Comparison of ENCODE assay signal across 16 cellular contexts in genomic region chr7:50660830-50661175, GRCh38.
DNase-seq lines count a peak whose midpoint lies in the region; ATAC-seq and TF ChIP-seq lines count a peak whose summit lies in the region.
"Had no signal": no experiment of that assay in that cellular context is flagged by ENCODE, and none has a peak within 500 bp of the region (broad histone marks: within the 10 kb centered on the region; RNA-seq: fewer than 3 reads in every experiment).

No MANE protein-coding gene starts in this region.

- H3K4me1 Mint-ChIP-seq in CD8-positive, alpha-beta memory T cell, result peaks cover 57 to 61% (median 58%) of the 10 kb centered on the region in 3 donors

- H3K27ac ChIP-seq in CD8-positive, alpha-beta memory T cell (ENCODE audit: low read depth, low read length), result no peak overlapping the region
- peak overlapping the region; percentile 2 for H3K27ac ChIP-seq in effector memory CD4-positive, alpha-beta T cell (ENCODE audit: insufficient read depth, low read length, poor library complexity, severe bottlenecking)
- peak overlapping the region; percentile 91 for H3K27ac ChIP-seq in psoas muscle
- H3K27ac ChIP-seq: ascending aorta, tibial artery had no signal

- ATAC-seq in psoas muscle, result no peak
- ATAC-seq in GM21360 (IDR thresholded peaks at IDR 0.05; ENCODE audit: unreplicated experiment), result no peak
- ATAC-seq in HG02623 (IDR thresholded peaks at IDR 0.05; ENCODE audit: unreplicated experiment), result no peak
- no peak for ATAC-seq in GM18511 (IDR thresholded peaks at IDR 0.05; ENCODE audit: unreplicated experiment)
- ATAC-seq: heart right ventricle, SK-N-SH treated with all-trans-retinoic acid at 6 μM for 48 hours had no signal

- intact Hi-C loops in psoas muscle (cut with DNase I), result no loop called here

- peaks cover 57% of the 10 kb centered on the region for H3K4me1 ChIP-seq in CD8-positive, alpha-beta memory T cell (ENCODE audit: insufficient read depth, low read length)
- H3K4me1 ChIP-seq in effector memory CD4-positive, alpha-beta T cell (ENCODE audit: control insufficient read depth, insufficient read depth, low read length, poor library complexity, severe bottlenecking), result peaks cover 47% of the 10 kb centered on the region
- H3K4me1 ChIP-seq in psoas muscle, result peaks cover 85% of the 10 kb centered on the region

- H3K27ac Mint-ChIP-seq in CD8-positive, alpha-beta memory T cell, result peak overlapping the region in 7 of 8 donors; percentile 28 to 98 (median 94)

- CTCF ChIA-PET in CD8-positive, alpha-beta memory T cell (lab: Charles Lee), result interaction anchor here (1.3 to 3.3 kb wide), 3 partner anchors 11 to 568 kb away, joined by 4 to 11 read pairs (median 5); partner anchors contain the start of gene ZPBP

- no peaks in the 10 kb centered on the region for H3K9me3 ChIP-seq in CD8-positive, alpha-beta memory T cell (ENCODE audit: low read length)
- no peaks in the 10 kb centered on the region for H3K9me3 ChIP-seq in effector memory CD4-positive, alpha-beta T cell (ENCODE audit: control insufficient read depth, low read length)
- H3K9me3 ChIP-seq in psoas muscle, result no peaks in the 10 kb centered on the region
- H3K9me3 ChIP-seq: ascending aorta, heart right ventricle, tibial artery had no signal

- no peaks in the 10 kb centered on the region for H3K9me3 Mint-ChIP-seq in CD8-positive, alpha-beta memory T cell
- H3K9me3 Mint-ChIP-seq: neural crest cell had no signal

- no peaks in the 10 kb centered on the region for H3K36me3 ChIP-seq in CD8-positive, alpha-beta memory T cell (ENCODE audit: insufficient read depth, low read length)
- no peaks in the 10 kb centered on the region for H3K36me3 ChIP-seq in effector memory CD4-positive, alpha-beta T cell (ENCODE audit: control insufficient read depth, insufficient read depth, low read length)
- no peaks in the 10 kb centered on the region for H3K36me3 ChIP-seq in psoas muscle (ENCODE audit: insufficient read depth in 1 of 2, low read depth in 1 of 2)

- POLR2A ChIA-PET in CD8-positive, alpha-beta memory T cell (lab: Charles Lee), result no interaction called here

- peak overlapping the region; percentile 51 to 96 (median 89) for H3K4me3 Mint-ChIP-seq in CD8-positive, alpha-beta memory T cell
- H3K4me3 Mint-ChIP-seq: neural crest cell had no signal

- no peaks in the 10 kb centered on the region for H3K27me3 Mint-ChIP-seq in CD8-positive, alpha-beta memory T cell

- no peaks in the 10 kb centered on the region for H3K27me3 ChIP-seq in CD8-positive, alpha-beta memory T cell (ENCODE audit: insufficient read depth, low read length, poor library complexity, severe bottlenecking)
- H3K27me3 ChIP-seq in effector memory CD4-positive, alpha-beta T cell (replicated peaks; ENCODE audit: control insufficient read depth, insufficient read depth, low read length, poor library complexity, severe bottlenecking), result no peaks in the 10 kb centered on the region
- no peaks in the 10 kb centered on the region for H3K27me3 ChIP-seq in psoas muscle (ENCODE audit: insufficient read depth in 3 of 3, low read length in 2 of 3)
- H3K27me3 ChIP-seq: ascending aorta, heart right ventricle, tibial artery had no signal

- H3K4me3 ChIP-seq in CD8-positive, alpha-beta memory T cell (ENCODE audit: low read length), result peak overlapping the region; percentile 46
- peak overlapping the region; percentile 54 for H3K4me3 ChIP-seq in effector memory CD4-positive, alpha-beta T cell (ENCODE audit: insufficient read depth, low read depth, low read length, poor library complexity, severe bottlenecking)
- no peak overlapping the region for H3K4me3 ChIP-seq in psoas muscle
- H3K4me3 ChIP-seq: ascending aorta, tibial artery had no signal

- peak; percentile 50 for DNase-seq in activated CD8-positive, alpha-beta memory T cell treated with anti-CD3 and anti-CD28 coated beads, Interleukin-2, amount 50 U/mL, for 48 hours
- no peak for DNase-seq in activated CD8-positive, alpha-beta memory T cell treated with anti-CD3 and anti-CD28 coated beads for 24 hours
- DNase-seq in CD8-positive, alpha-beta memory T cell, result no peak
- DNase-seq in effector memory CD4-positive, alpha-beta T cell, result no peak
- DNase-seq in psoas muscle, result no peak
- DNase-seq: heart right ventricle, mesendoderm, NCI-H1694, NCI-H2227 treated with DMSO at 0.1 percent for 48 hours, tibial artery had no signal

- 92 to 97% (median 96%) methylated on average over 5 of the region's 5 CpGs for WGBS in psoas muscle, 3 donors

- no peak for TF ChIP-seq CTCF in psoas muscle (IDR thresholded peaks at IDR 0.05)

- no peaks in the 10 kb centered on the region for H3K36me3 Mint-ChIP-seq in CD8-positive, alpha-beta memory T cell
